Comparison of ENCODE assay signal across 8 cellular contexts in the genomic region with DNA sequence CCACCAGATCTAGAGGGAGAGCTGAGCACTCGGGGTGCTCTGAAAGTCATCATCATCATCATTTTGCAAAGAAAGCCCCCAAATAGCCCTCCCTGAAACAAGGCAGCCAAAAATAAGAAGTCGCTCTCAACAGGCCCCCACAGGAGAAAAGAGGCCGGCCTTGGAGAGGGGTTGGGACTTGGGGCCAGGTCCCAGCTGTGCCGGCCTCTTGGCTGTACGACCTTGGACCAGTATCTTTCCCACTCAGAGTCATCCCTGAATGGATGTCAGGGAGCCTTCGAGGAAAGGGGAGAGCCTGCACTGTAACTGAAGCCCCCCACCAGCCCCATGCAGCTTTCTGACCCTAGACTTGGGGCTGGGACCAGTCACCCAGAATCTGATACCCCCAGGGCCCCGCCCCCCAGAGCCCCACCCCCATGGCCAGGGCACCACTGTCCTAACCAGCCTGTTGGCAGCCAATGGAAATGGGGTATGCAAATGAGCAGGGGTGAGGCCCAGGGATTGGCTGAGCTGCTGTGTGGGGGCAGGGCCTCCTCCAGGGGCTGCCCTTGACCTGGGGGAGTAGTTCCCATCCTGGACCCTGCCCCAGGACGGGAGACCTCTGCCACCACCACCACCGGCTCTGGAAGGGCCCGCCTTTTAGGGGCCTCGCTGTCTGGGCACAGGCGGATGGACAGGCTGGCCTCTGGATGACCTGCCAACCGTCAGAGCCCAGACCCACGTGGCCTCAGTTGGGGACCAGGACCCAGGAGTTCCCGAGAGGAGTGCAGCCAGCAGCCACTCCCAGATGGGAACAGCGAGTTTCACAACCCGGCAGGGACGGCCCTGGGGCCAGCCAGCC. TPM values are rescaled to one million over a fixed set of nuclear protein-coding genes. Genes with fewer than 3 reads are reported as not detected.
DNase-seq lines count a peak whose midpoint lies in the region; ATAC-seq, FAIRE-seq and TF ChIP-seq lines count a peak whose summit lies in the region.

No MANE protein-coding gene starts in this region.

- H3K36me3 ChIP-seq in H1 (ENCODE audit: control insufficient read depth in 2 of 4, insufficient read depth in 4 of 4, low read length in 3 of 4) (no peaks in the 10 kb centered on the region), small intestine (ENCODE audit: control insufficient read depth in 2 of 2, insufficient read depth in 2 of 2, low read length in 2 of 2) (no peaks in the 10 kb centered on the region)

- no peaks in the 10 kb centered on the region; the same call in 1 of the 2 replicates for H3K23me2 ChIP-seq in H1 (ENCODE audit: low read depth, low read length)

- H4K20me1 ChIP-seq in H1 (replicated peaks in 1 of 2; ENCODE audit: control insufficient read depth in 1 of 2, insufficient read depth in 2 of 2, low read length in 2 of 2), result peaks cover 0 to 4% of the 10 kb centered on the region in 2 experiments

- peak overlapping the region; percentile 29 to 76; a peak in 3 of 4 replicates for H3K4me2 ChIP-seq in H1 (ENCODE audit: insufficient read depth in 1 of 2, low read depth in 2 of 2, low read length in 2 of 2)

- H3K14ac ChIP-seq in H1 (ENCODE audit: insufficient read length), result no peak overlapping the region

- H3K4me1 ChIP-seq in H1 (replicated peaks in 1 of 4; ENCODE audit: control insufficient read depth in 3 of 4, insufficient read depth in 4 of 4, low read length in 3 of 4) (peaks cover 0 to 9% (median 4%) of the 10 kb centered on the region in 4 experiments; a peak in 5 of 7 replicates), small intestine (ENCODE audit: control insufficient read depth in 2 of 2, insufficient read depth in 1 of 2, low read depth in 1 of 2, low read length in 1 of 2) (peaks cover 0 to 3% of the 10 kb centered on the region in 2 donors)

- no peak for TF ChIP-seq POLR2A in H1 (IDR thresholded peaks at IDR 0.05; ENCODE audit: control extremely low read depth in 1 of 2, low read depth in 2 of 2, low read length in 2 of 2)

- no peak overlapping the region for H3K4ac ChIP-seq in H1 (replicated peaks; ENCODE audit: insufficient read length, low read depth, low read length)

- no peak overlapping the region for H4K91ac ChIP-seq in H1 (replicated peaks; ENCODE audit: insufficient read length, low read length)

- H3K4me3 Mint-ChIP-seq in activated CD4-positive, alpha-beta memory T cell treated with anti-CD3 and anti-CD28 coated beads for 36 hours, result no peak overlapping the region
- no peak overlapping the region for H3K4me3 Mint-ChIP-seq in activated CD4-positive, alpha-beta memory T cell treated with anti-CD3 and anti-CD28 coated beads, Interleukin-2, amount 10 ng/mL, durations not matched to agents 7 days and 5 days

- no peak overlapping the region; the same call in 1 of the 2 replicates for H2AFZ ChIP-seq in H1 (ENCODE audit: low read length)

- H3K27ac ChIP-seq in H1 (ENCODE audit: low read depth, low read length) (no peak overlapping the region), small intestine (ENCODE audit: low read depth in 1 of 2, low read length in 1 of 2) (no peak overlapping the region)

- no peaks in the 10 kb centered on the region for H3K36me3 Mint-ChIP-seq in activated CD4-positive, alpha-beta memory T cell treated with anti-CD3 and anti-CD28 coated beads for 36 hours
- no peaks in the 10 kb centered on the region for H3K36me3 Mint-ChIP-seq in activated CD4-positive, alpha-beta memory T cell treated with anti-CD3 and anti-CD28 coated beads, Interleukin-2, amount 10 ng/mL, durations not matched to agents 7 days and 5 days (ENCODE audit: low read depth)

- peak overlapping the region; percentile 60 for H3K18ac ChIP-seq in H1 (ENCODE audit: extremely low read depth, low read length)

- H3K27me3 Mint-ChIP-seq in activated CD4-positive, alpha-beta memory T cell treated with anti-CD3 and anti-CD28 coated beads for 36 hours, result no peaks in the 10 kb centered on the region
- no peaks in the 10 kb centered on the region for H3K27me3 Mint-ChIP-seq in activated CD4-positive, alpha-beta memory T cell treated with anti-CD3 and anti-CD28 coated beads, Interleukin-2, amount 10 ng/mL, durations not matched to agents 7 days and 5 days

- H2AK5ac ChIP-seq in H1 (ENCODE audit: low read depth, low read length), result no peak overlapping the region

- H3K23ac ChIP-seq in H1 (ENCODE audit: insufficient read length), result no peak overlapping the region

- peaks cover 72% of the 10 kb centered on the region for H3K4me1 Mint-ChIP-seq in activated CD4-positive, alpha-beta memory T cell treated with anti-CD3 and anti-CD28 coated beads for 36 hours (ENCODE audit: low read depth)
- H3K4me1 Mint-ChIP-seq in activated CD4-positive, alpha-beta memory T cell treated with anti-CD3 and anti-CD28 coated beads, Interleukin-2, amount 10 ng/mL, durations not matched to agents 7 days and 5 days, result peaks cover 52% of the 10 kb centered on the region

- no peak overlapping the region for H2BK5ac ChIP-seq in H1 (ENCODE audit: low read depth, low read length)

- H2BK120ac ChIP-seq in H1 (replicated peaks; ENCODE audit: low read depth, low read length), result no peak overlapping the region

- no peak overlapping the region for H3K27ac Mint-ChIP-seq in activated CD4-positive, alpha-beta memory T cell treated with anti-CD3 and anti-CD28 coated beads for 36 hours
- no peak overlapping the region for H3K27ac Mint-ChIP-seq in activated CD4-positive, alpha-beta memory T cell treated with anti-CD3 and anti-CD28 coated beads, Interleukin-2, amount 10 ng/mL, durations not matched to agents 7 days and 5 days

- FAIRE-seq in H1 (lab: Jason Lieb, UNC) (no peak), small intestine (lab: Jason Lieb, UNC) (no peak)

- no peak overlapping the region for H3K9ac ChIP-seq in H1 (replicated peaks in 1 of 4; ENCODE audit: extremely low read depth in 1 of 4, low read depth in 3 of 4, low read length in 3 of 4)

- no peak overlapping the region for H3K56ac ChIP-seq in H1 (replicated peaks; ENCODE audit: insufficient read length, low read depth, low read length)

- no peak overlapping the region for H2BK12ac ChIP-seq in H1 (ENCODE audit: low read depth, low read length)

- no peak for TF ChIP-seq RAD21 in H1 (IDR thresholded peaks at IDR 0.05 in 1 of 2, conservative IDR thresholded peaks at IDR 0.05 in 1 of 2; ENCODE audit: low read depth in 2 of 2, low read length in 2 of 2)

- no peak for ATAC-seq in HG02798 (IDR thresholded peaks at IDR 0.05; ENCODE audit: poor library complexity, unreplicated experiment)

- peak; percentile 45 for DNase-seq in activated CD4-positive, alpha-beta memory T cell treated with anti-CD3 and anti-CD28 coated beads for 36 hours
- DNase-seq in activated CD4-positive, alpha-beta memory T cell treated with anti-CD3 and anti-CD28 coated beads, Interleukin-2, amount 10 ng/mL, durations not matched to agents 7 days and 5 days, result no peak
- peak; percentile 77 for DNase-seq in NCI-H82 (lab: John Stamatoyannopoulos, UW)
- DNase-seq in H1 (ENCODE audit: low read depth in 1 of 2, low spot score in 2 of 2), result peak; percentile 67 to 90
- DNase-seq in small intestine, result peak; percentile 56
- DNase-seq in SKM-1 treated with dmso at 0.1 percent for 144 hours (lab: John Stamatoyannopoulos, UW; ENCODE audit: unreplicated experiment), result no peak
- DNase-seq in NCI-H2107 (lab: John Stamatoyannopoulos, UW), result no peak

- H3K9me3 Mint-ChIP-seq in activated CD4-positive, alpha-beta memory T cell treated with anti-CD3 and anti-CD28 coated beads for 36 hours, result no peaks in the 10 kb centered on the region
- no peaks in the 10 kb centered on the region for H3K9me3 Mint-ChIP-seq in activated CD4-positive, alpha-beta memory T cell treated with anti-CD3 and anti-CD28 coated beads, Interleukin-2, amount 10 ng/mL, durations not matched to agents 7 days and 5 days

- H3K79me1 ChIP-seq in H1 (ENCODE audit: low read depth, low read length), result no peaks in the 10 kb centered on the region; the same call in 1 of the 2 replicates

- TF ChIP-seq EP300 in H1 (IDR thresholded peaks at IDR 0.05; ENCODE audit: borderline replicate concordance in 1 of 2, low read depth in 2 of 2, low read length in 2 of 2), result no peak

- H3K27me3 ChIP-seq in H1 (replicated peaks in 1 of 4; ENCODE audit: control insufficient read depth in 3 of 4, extremely low read depth in 1 of 4, insufficient read depth in 3 of 4, low read length in 3 of 4) (no peaks in the 10 kb centered on the region), small intestine (ENCODE audit: control insufficient read depth in 2 of 2, insufficient read depth in 2 of 2, low read length in 2 of 2) (no peaks in the 10 kb centered on the region)

- H3K9me3 ChIP-seq in H1 (ENCODE audit: insufficient read depth in 2 of 2, low read depth in 1 of 2, low read length in 1 of 2) (no peaks in the 10 kb centered on the region), small intestine (ENCODE audit: control insufficient read depth, low read depth) (no peaks in the 10 kb centered on the region)

- no peak overlapping the region for H4K5ac ChIP-seq in H1 (ENCODE audit: insufficient read length, low read depth, low read length)

- intact Hi-C loops in activated CD4-positive, alpha-beta memory T cell treated with anti-CD3 and anti-CD28 coated beads for 36 hours (cut with micrococcal nuclease), result loop anchor here (2.0 kb wide), 1 partner anchor 16 kb away; the partner anchor contains the start of gene ZFPM1

- H2BK15ac ChIP-seq in H1 (ENCODE audit: low read length), result no peak overlapping the region

- 26% methylated on average over 13 of the region's 18 CpGs; no CpG with 5 or more reads in 1 of the 2 experiments for WGBS in H1 (ENCODE audit: extremely low coverage in 1 of 2, insufficient coverage in 1 of 2, insufficient read length in 1 of 2, insufficient replicate concordance in 2 of 2, low coverage in 1 of 2, low lambda C conversion rate in 2 of 2, missing lambda C conversion rate in 1 of 2), 2 experiments
- WGBS in small intestine, 3 donors, result 49 to 54% (median 51%) methylated on average over 18 of the region's 18 CpGs

- CTCF ChIA-PET in activated CD4-positive, alpha-beta memory T cell treated with anti-CD3 and anti-CD28 coated beads for 36 hours (lab: Charles Lee), result interaction anchor here (1.3 kb wide), 1 partner anchor 31 kb away, joined by 3 read pairs; no protein-coding TSS in a partner anchor
- CTCF ChIA-PET in activated CD4-positive, alpha-beta memory T cell treated with anti-CD3 and anti-CD28 coated beads, Interleukin-2, amount 10 ng/mL, durations not matched to agents 7 days and 5 days (lab: Charles Lee), result no interaction called here
- CTCF ChIA-PET in H1 (lab: Charles Lee; ENCODE audit: partially characterized antibody), result interaction anchor here (0.9 to 1.1 kb wide), 6 partner anchors 24 to 120 kb away, joined by 3 to 5 read pairs (median 3); no protein-coding TSS in a partner anchor

- H3K4me3 ChIP-seq in H1 (ENCODE audit: extremely low read depth in 1 of 4, insufficient read depth in 2 of 4, low read depth in 3 of 4, low read length in 4 of 4), result peak overlapping the region in 2 of 4 experiments; percentile 4 to 47; a peak in 2 of 8 replicates
- H3K4me3 ChIP-seq in small intestine (ENCODE audit: low read depth in 1 of 2, low read length in 2 of 2), result no peak overlapping the region

- no peaks in the 10 kb centered on the region for H3K79me2 ChIP-seq in H1 (ENCODE audit: control insufficient read depth in 1 of 2, insufficient read depth in 2 of 2, low read length in 2 of 2)

- TF ChIP-seq CTCF in H1 (IDR thresholded peaks at IDR 0.05; ENCODE audit: control extremely low read depth in 1 of 3, insufficient read depth in 1 of 3, low read depth in 1 of 3, low read length in 3 of 3), result no peak

- H2BK20ac ChIP-seq in H1 (ENCODE audit: low read length), result no peak overlapping the region

- peak overlapping the region; percentile 80 for H4K8ac ChIP-seq in H1 (ENCODE audit: extremely low read depth, insufficient read depth, low read length)

- POLR2A ChIA-PET in activated CD4-positive, alpha-beta memory T cell treated with anti-CD3 and anti-CD28 coated beads for 36 hours (lab: Charles Lee), result no interaction called here
- POLR2A ChIA-PET in activated CD4-positive, alpha-beta memory T cell treated with anti-CD3 and anti-CD28 coated beads, Interleukin-2, amount 10 ng/mL, durations not matched to agents 7 days and 5 days (lab: Charles Lee), result no interaction called here
- POLR2A ChIA-PET in H1 (lab: Charles Lee; ENCODE audit: partially characterized antibody), result interaction anchor here (0.6 to 1.8 kb wide), 7 partner anchors 11 to 280 kb away, joined by 3 to 4 read pairs (median 3); no protein-coding TSS in a partner anchor

RNA-seq across cellular contexts. Expression of gene ZFPM1, which starts 15.4 kb away (rescaled TPM):
- 10 to 100 TPM; 11.6 to 12.0 TPM for total RNA-seq in activated CD4-positive, alpha-beta memory T cell treated with anti-CD3 and anti-CD28 coated beads for 36 hours
- total RNA-seq in activated CD4-positive, alpha-beta memory T cell treated with anti-CD3 and anti-CD28 coated beads, Interleukin-2, amount 10 ng/mL, durations not matched to agents 7 days and 5 days, result 10 to 100 TPM; 15.4 to 15.7 TPM
- total RNA-seq in H1 (2021; fragmentation: NEBNext Ultra II Directional; extraction: Animal tissue kit (Norgen Biotek cat#: 25700)), result 3.4 and 4.8 TPM in 2 replicates
- 0.74 and 1.4 TPM in 2 replicates for polyA plus RNA-seq in H1 (2011; rRNA removed)
- polyA plus RNA-seq in H1 (2011; cell fraction: cytosol; rRNA removed), result 1.1 TPM
- 3.6 TPM for polyA plus RNA-seq in H1 (2011; cell fraction: nucleus; rRNA removed)
- 1.5 to 3.3 TPM (median 1.9 TPM) in 4 replicates for polyA plus RNA-seq in H1 (2012, experiment 1 of 2)
- 1.00 TPM for polyA plus RNA-seq in H1 (2012, experiment 2 of 2)
- 3.1 TPM for polyA plus RNA-seq in H1 (2013, experiment 1 of 2)
- 2.9 TPM for polyA plus RNA-seq in H1 (2013, experiment 2 of 2)
- 0.29 and 0.57 TPM in 2 replicates for polyA minus RNA-seq in H1 (2011; rRNA and poly(A)+ RNA removed)
- 2.8 TPM for polyA minus RNA-seq in H1 (2011; cell fraction: cytosol; rRNA and poly(A)+ RNA removed)
- polyA minus RNA-seq in H1 (2011; cell fraction: nucleus; rRNA and poly(A)+ RNA removed), result 3.3 TPM
- polyA plus RNA-seq in small intestine, result 10 to 100 TPM in 1 of 3 donors, 1 to 10 TPM in 2; 8.1 to 14.9 (median 9.2) TPM

Comparison
In these comparisons a context has a peak if more than half of its experiments do, and no peak if none do; other contexts are left out.
1. DNase-seq: peak in activated CD4-positive, alpha-beta memory T cell treated with anti-CD3 and anti-CD28 coated beads for 36 hours (single experiment), NCI-H82 (single experiment), H1 (2 of 2) and small intestine (single experiment); none in activated CD4-positive, alpha-beta memory T cell treated with anti-CD3 and anti-CD28 coated beads, Interleukin-2, amount 10 ng/mL, durations not matched to agents 7 days and 5 days (single experiment), SKM-1 treated with dmso at 0.1 percent for 144 hours (single experiment) and NCI-H2107 (single experiment).